In genomic region chr20:37285664-37286374, GRCh38 we compare ENCODE assay signal across 1 cellular context.
TF ChIP-seq lines count a peak whose summit lies in the region.

No MANE protein-coding gene starts in this region.

TF ChIP-seq in H1, 55 proteins besides CTCF, POLR2A, EP300 and RAD21 (continued from another document):
- TF ChIP-seq CBX8 (IDR thresholded peaks at IDR 0.05; ENCODE audit: borderline replicate concordance, low read depth, low read length) (no peak), SRF (IDR thresholded peaks at IDR 0.05; ENCODE audit: low read depth, low read length) (no peak), NANOG (IDR thresholded peaks at IDR 0.05; ENCODE audit: insufficient read depth, low read depth, low read length, poor library complexity, severe bottlenecking) (no peak), YY1 (IDR thresholded peaks at IDR 0.05; ENCODE audit: low read depth, low read length) (no peak), FOSL1 (IDR thresholded peaks at IDR 0.05; ENCODE audit: insufficient read depth, low read depth, low read length) (no peak), POU5F1 (IDR thresholded peaks at IDR 0.05; ENCODE audit: low read depth, low read length) (no peak), TEAD4 (IDR thresholded peaks at IDR 0.05; ENCODE audit: low read depth, low read length) (no peak), HDAC2 (IDR thresholded peaks at IDR 0.05; ENCODE audit: borderline replicate concordance in 1 of 2, low read depth in 2 of 2, low read length in 2 of 2) (no peak), CTBP2 (IDR thresholded peaks at IDR 0.05; ENCODE audit: borderline replicate concordance, insufficient read depth, insufficient read length, low read length) (no peak), SIN3A (conservative IDR thresholded peaks at IDR 0.05 in 1 of 2, IDR thresholded peaks at IDR 0.05 in 1 of 2; ENCODE audit: low read depth in 1 of 2, low read length in 2 of 2) (no peak), CBX5 (IDR thresholded peaks at IDR 0.05; ENCODE audit: low read depth, low read length) (no peak), PHF8 (conservative IDR thresholded peaks at IDR 0.05; ENCODE audit: low read depth, low read length) (no peak), MAFK (IDR thresholded peaks at IDR 0.05; ENCODE audit: low read depth, low read length) (no peak), MAX (IDR thresholded peaks at IDR 0.05) (no peak), EGR1 (IDR thresholded peaks at IDR 0.05; ENCODE audit: borderline replicate concordance, low read depth, low read length) (no peak)
TF ChIP-seq in H1: peak in this region for 0.
